Comparison of ENCODE assay signal across 27 cellular contexts in the genomic region with DNA sequence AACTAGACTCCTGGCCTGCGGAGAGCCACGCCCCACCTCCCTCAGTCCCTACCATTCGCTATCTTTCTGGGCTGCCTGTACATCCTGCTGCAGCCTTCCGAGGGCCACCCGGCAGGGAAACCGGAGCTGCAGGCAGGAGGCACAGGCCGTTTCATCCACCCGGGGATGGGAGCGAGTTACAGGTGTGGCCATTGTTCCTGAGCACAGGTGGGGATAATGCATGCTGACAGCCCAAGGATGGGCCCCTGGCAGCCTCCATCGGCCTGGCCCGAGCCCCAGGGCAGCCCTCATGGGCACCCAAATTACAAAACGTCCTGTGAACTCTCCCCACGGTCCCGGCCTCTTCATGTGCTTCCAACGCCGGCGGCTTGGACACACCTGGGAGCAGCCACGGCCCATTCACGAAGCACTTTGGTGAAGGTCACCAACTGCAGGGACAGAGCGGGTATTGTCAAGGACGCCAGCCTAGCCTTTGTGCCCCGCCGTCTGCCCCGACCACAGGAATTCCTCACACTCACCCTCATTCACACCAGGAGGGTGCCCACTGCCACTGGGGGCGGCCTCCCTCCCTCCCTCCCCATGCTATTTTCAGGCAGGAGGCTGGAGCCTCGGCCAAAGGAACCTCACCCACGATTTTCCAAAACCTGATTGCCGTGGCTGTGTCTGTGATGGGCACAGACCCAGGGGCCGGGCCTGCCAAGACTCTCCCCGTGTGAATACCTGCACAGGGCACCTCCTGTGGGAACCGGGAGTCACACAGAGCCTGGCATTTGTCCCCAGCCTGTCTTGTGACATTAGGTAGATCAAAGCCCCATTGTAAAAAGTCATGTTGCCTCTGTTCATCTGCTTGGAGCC. TPM values are rescaled to one million over a fixed set of nuclear protein-coding genes. Genes with fewer than 3 reads are reported as not detected.
A peak's percentile ranks its signal among the peaks of the same experiment; 100 is the strongest.
DNase-seq lines count a peak whose midpoint lies in the region; ATAC-seq and TF ChIP-seq lines count a peak whose summit lies in the region.
"Had no signal": no experiment of that assay in that cellular context is flagged by ENCODE, and none has a peak within 500 bp of the region (broad histone marks: within the 10 kb centered on the region; RNA-seq: fewer than 3 reads in every experiment).

No MANE protein-coding gene starts in this region.

- H2BK5ac ChIP-seq in mesendoderm (ENCODE audit: low read length) = no peak overlapping the region

- no peak overlapping the region for H3K4me3 Mint-ChIP-seq in progenitor cell of endocrine pancreas (ENCODE audit: low read depth)
- H3K4me3 Mint-ChIP-seq: activated naive CD4-positive, alpha-beta T cell treated with anti-CD3 and anti-CD28 coated beads for 36 hours; CD4-positive, alpha-beta memory T cell; natural killer cell treated with Interleukin-12 subunit alpha and Interleukin-12 subunit beta and Interleukin-15 and Interleukin-18, amount 100 ng/mL, for 72 hours had no signal

- H3K23ac ChIP-seq in mesendoderm (ENCODE audit: low read length) = no peak overlapping the region

- no peak overlapping the region for H3K4me2 ChIP-seq in mesendoderm (ENCODE audit: low read length)
- H3K4me2 ChIP-seq: KMS-11 had no signal

- peaks cover 3% of the 10 kb centered on the region for H3K4me1 ChIP-seq in mesendoderm (ENCODE audit: control insufficient read depth, low read depth, low read length)
- H3K4me1 ChIP-seq: Peyer's patch, thyroid gland had no signal

- H3K36me3 Mint-ChIP-seq in progenitor cell of endocrine pancreas (ENCODE audit: insufficient read depth) = no peaks in the 10 kb centered on the region
- H3K36me3 Mint-ChIP-seq: CD4-positive, alpha-beta memory T cell; natural killer cell treated with Interleukin-12 subunit alpha and Interleukin-12 subunit beta and Interleukin-15 and Interleukin-18, amount 100 ng/mL, for 72 hours had no signal

- no peaks in the 10 kb centered on the region for H3K79me1 ChIP-seq in mesendoderm (ENCODE audit: low read length)

- TF ChIP-seq CTCF in progenitor cell of endocrine pancreas (IDR thresholded peaks at IDR 0.05; ENCODE audit: unreplicated experiment) = no peak

- peak overlapping the region; percentile 62 for H3K27ac Mint-ChIP-seq in progenitor cell of endocrine pancreas
- H3K27ac Mint-ChIP-seq: activated naive CD4-positive, alpha-beta T cell treated with anti-CD3 and anti-CD28 coated beads for 36 hours; CD4-positive, alpha-beta memory T cell; natural killer cell treated with Interleukin-12 subunit alpha and Interleukin-12 subunit beta and Interleukin-15 and Interleukin-18, amount 100 ng/mL, for 72 hours had no signal

- H3K27ac ChIP-seq in mesendoderm (ENCODE audit: low read depth, low read length) = no peak overlapping the region
- H3K27ac ChIP-seq: cardiac muscle cell, KMS-11, Peyer's patch, SK-N-MC, thyroid gland had no signal

- no CpG with 5 or more reads among the region's 31 CpGs for WGBS in mesendoderm (ENCODE audit: extremely low coverage, insufficient coverage, low lambda C conversion rate)

- DNase-seq in Right ventricle myocardium inferior (ENCODE audit: missing footprints) = peak; percentile 23
- no peak for DNase-seq in left cardiac atrium
- DNase-seq in iPS-NIHi11 (ENCODE audit: low spot score) = peak; percentile 56
- no peak for DNase-seq in progenitor cell of endocrine pancreas (ENCODE audit: low spot score, unreplicated experiment)
- no peak for DNase-seq in mesendoderm
- no peak for DNase-seq in GDM1 (lab: John Stamatoyannopoulos, UW)
- no peak for DNase-seq in GM19238 (ENCODE audit: insufficient read length, low spot score)
- no peak for DNase-seq in NCI-H524 (lab: John Stamatoyannopoulos, UW)
- DNase-seq: activated CD4-positive, alpha-beta T cell treated with anti-CD3 and anti-CD28 coated beads for 4 hours; activated naive CD4-positive, alpha-beta T cell treated with anti-CD3 and anti-CD28 coated beads for 36 hours; AML-193; amygdala; CD4-positive, alpha-beta memory T cell; cortex of kidney; GOT3; NCI-H1436; NCI-H526 treated with DMSO at 0.1 percent for 48 hours; Peyer's patch; stimulated activated CD4-positive, alpha-beta T cell treated with anti-CD3 and anti-CD28 coated beads, Interleukin-15, amount 100 ng/mL, for 24 hours; stimulated activated naive CD8-positive, alpha-beta T cell treated with anti-CD3 and anti-CD28 coated beads, Interleukin-15, Interleukin-2, amounts not matched to agents 100 U/mL and 50 U/mL, for 24 hours; T-helper 2 cell; thyroid gland had no signal

- ATAC-seq in Right ventricle myocardium inferior (no peak), left cardiac atrium (no peak)
- ATAC-seq: natural killer cell treated with Interleukin-12 subunit alpha and Interleukin-12 subunit beta and Interleukin-15 and Interleukin-18, amount 100 ng/mL, for 72 hours; right cardiac atrium; stimulated activated naive CD8-positive, alpha-beta T cell treated with anti-CD3 and anti-CD28 coated beads, Interleukin-15, Interleukin-2, amounts not matched to agents 100 U/mL and 50 U/mL, for 24 hours had no signal

- H3K56ac ChIP-seq in mesendoderm (ENCODE audit: low read length) = no peak overlapping the region

- peaks cover 17% of the 10 kb centered on the region for H3K4me1 Mint-ChIP-seq in progenitor cell of endocrine pancreas (ENCODE audit: low read depth)
- H3K4me1 Mint-ChIP-seq: CD4-positive, alpha-beta memory T cell had no signal

- H4K5ac ChIP-seq in mesendoderm (ENCODE audit: low read length) = no peak overlapping the region

- H4K8ac ChIP-seq in mesendoderm (ENCODE audit: low read depth, low read length) = no peak overlapping the region

- peaks cover 3% of the 10 kb centered on the region for H3K9me3 Mint-ChIP-seq in progenitor cell of endocrine pancreas (ENCODE audit: low read depth)
- H3K9me3 Mint-ChIP-seq: natural killer cell treated with Interleukin-12 subunit alpha and Interleukin-12 subunit beta and Interleukin-15 and Interleukin-18, amount 100 ng/mL, for 72 hours had no signal

- no peaks in the 10 kb centered on the region for H3K36me3 ChIP-seq in mesendoderm (ENCODE audit: control insufficient read depth, insufficient read depth, low read length)
- H3K36me3 ChIP-seq: cardiac muscle cell, Peyer's patch, thyroid gland had no signal

- H2BK120ac ChIP-seq in mesendoderm (ENCODE audit: low read depth, low read length) = no peak overlapping the region

- no peak overlapping the region for H2AK5ac ChIP-seq in mesendoderm (ENCODE audit: low read length)

- intact Hi-C loops in Right ventricle myocardium inferior (cut with DNase I) = loop anchor here (10.0 kb wide), 1 partner anchor 107 kb away; no protein-coding TSS in a partner anchor
- intact Hi-C loops in left cardiac atrium (cut with DNase I) = no loop called here

- no peaks in the 10 kb centered on the region for H3K79me2 ChIP-seq in mesendoderm (ENCODE audit: control insufficient read depth, insufficient read depth, low read length)

- H3K9ac ChIP-seq in mesendoderm (ENCODE audit: low read length) = no peak overlapping the region
- H3K9ac ChIP-seq: KMS-11 had no signal

- no peak overlapping the region for H3K4ac ChIP-seq in mesendoderm (ENCODE audit: low read depth, low read length)

- no peak overlapping the region for H3K18ac ChIP-seq in mesendoderm (ENCODE audit: low read length)

- no peaks in the 10 kb centered on the region for H3K27me3 ChIP-seq in mesendoderm (ENCODE audit: insufficient read depth, low read length, poor library complexity)
- H3K27me3 ChIP-seq: Peyer's patch, thyroid gland had no signal

- H2BK15ac ChIP-seq in mesendoderm (replicated peaks; ENCODE audit: low read depth) = no peak overlapping the region

- H3K4me3 ChIP-seq in mesendoderm (ENCODE audit: low read length) = no peak overlapping the region
- H3K4me3 ChIP-seq: cardiac muscle cell, Peyer's patch, SK-N-MC, thyroid gland had no signal

- peaks cover 33% of the 10 kb centered on the region for H3K27me3 Mint-ChIP-seq in progenitor cell of endocrine pancreas

RNA-seq across cellular contexts. Expression of a gene that starts 42.1 kb away (rescaled TPM):
- total RNA-seq in Right ventricle myocardium inferior (not detected), left cardiac atrium (1 to 10 TPM in 1 of 2 donors, under 1 TPM in 1; 0.16 to 2.9 TPM), progenitor cell of endocrine pancreas (0.14 TPM in 1 of 2 replicates, not detected in the other)
- 0.08 TPM for polyA plus RNA-seq in mesendoderm (2013, experiment 1 of 2)
- polyA plus RNA-seq in mesendoderm (2013, experiment 2 of 2) = 0.04 TPM
- total RNA-seq: CD4-positive, alpha-beta memory T cell; natural killer cell treated with Interleukin-12 subunit alpha and Interleukin-12 subunit beta and Interleukin-15 and Interleukin-18, amount 100 ng/mL, for 72 hours had no signal
- polyA plus RNA-seq: cardiac muscle cell; CD4-positive, alpha-beta memory T cell; right cardiac atrium had no signal

Comparison
In these comparisons a context has a peak if more than half of its experiments do, and no peak if none do; other contexts are left out.
1. DNase-seq: peak in Right ventricle myocardium inferior (single experiment) and iPS-NIHi11 (single experiment); none in left cardiac atrium (single experiment), progenitor cell of endocrine pancreas (single experiment), mesendoderm (single experiment), GDM1 (single experiment), GM19238 (single experiment) and NCI-H524 (0 of 2).